2 cellular contexts compared by ENCODE assay signal in genomic region chr10:92366412-92367021, GRCh38.
TF ChIP-seq lines count a peak whose summit lies in the region.

No MANE protein-coding gene starts in this region.

TF ChIP-seq in Ishikawa, 13 proteins besides CTCF, POLR2A, EP300 and RAD21 (continued from another document):
- TF ChIP-seq YY1 (IDR thresholded peaks at IDR 0.05; ENCODE audit: low read depth) (no peak), USF1 (IDR thresholded peaks at IDR 0.05) (no peak), CEBPB (IDR thresholded peaks at IDR 0.05) (no peak), EGR1 (IDR thresholded peaks at IDR 0.05) (no peak), TCF12 (IDR thresholded peaks at IDR 0.05; ENCODE audit: low read depth) (no peak), MAX (IDR thresholded peaks at IDR 0.05) (no peak), FOXM1 (IDR thresholded peaks at IDR 0.05; ENCODE audit: borderline replicate concordance, low read depth) (no peak), TAF1 (IDR thresholded peaks at IDR 0.05; ENCODE audit: low read depth) (no peak), CREB1 (IDR thresholded peaks at IDR 0.05; ENCODE audit: low read depth) (no peak)
TF ChIP-seq in Ishikawa: peak in this region for 0.

TF ChIP-seq in GM12878, 131 proteins besides CTCF, POLR2A, EP300 and RAD21 (continued from another document):
- TF ChIP-seq ZBTB40 (IDR thresholded peaks at IDR 0.05; ENCODE audit: borderline replicate concordance), result no peak
- no peak for TF ChIP-seq RUNX3 (IDR thresholded peaks at IDR 0.05; ENCODE audit: low read length)
- TF ChIP-seq CBFB (IDR thresholded peaks at IDR 0.05; ENCODE audit: low read depth), result no peak
- no peak for TF ChIP-seq ATF2 (IDR thresholded peaks at IDR 0.05; ENCODE audit: low read length)
- TF ChIP-seq SRF (IDR thresholded peaks at IDR 0.05; ENCODE audit: low read depth in 2 of 2, low read length in 2 of 2), result no peak
- TF ChIP-seq TCF3 (IDR thresholded peaks at IDR 0.05; ENCODE audit: borderline replicate concordance, insufficient read depth, low read depth, low read length), result no peak
